15 cellular contexts compared by ENCODE assay signal in the genomic region with DNA sequence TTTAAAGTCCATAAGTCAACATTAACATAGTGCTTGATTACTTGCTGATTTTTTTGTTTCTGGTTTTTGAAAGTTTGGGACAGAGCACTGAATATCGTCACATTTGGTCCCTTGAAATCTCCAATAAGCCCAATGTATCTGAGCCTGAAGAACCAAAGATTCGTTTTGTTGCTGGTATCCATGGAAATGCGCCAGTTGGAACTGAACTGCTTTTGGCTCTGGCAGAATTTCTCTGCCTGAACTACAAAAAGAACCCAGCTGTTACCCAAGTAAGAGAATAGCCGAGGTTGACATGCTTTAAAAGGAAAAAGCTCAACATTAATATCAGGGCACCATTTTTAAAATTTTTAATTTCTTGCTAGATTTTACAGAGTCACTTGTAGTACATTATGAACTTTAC. TPM values are rescaled to one million over a fixed set of nuclear protein-coding genes. Genes with fewer than 3 reads are reported as not detected.
DNase-seq lines count a peak whose midpoint lies in the region; TF ChIP-seq lines count a peak whose summit lies in the region.
"Had no signal": no experiment of that assay in that cellular context is flagged by ENCODE, and none has a peak within 500 bp of the region (broad histone marks: within the 10 kb centered on the region; RNA-seq: fewer than 3 reads in every experiment).

No MANE protein-coding gene starts in this region.

- H4K91ac ChIP-seq in mesenchymal stem cell (ENCODE audit: low read length), result no peak overlapping the region

- no peak overlapping the region for H2BK120ac ChIP-seq in mesenchymal stem cell (ENCODE audit: low read depth, low read length)

- H3K18ac ChIP-seq in mesenchymal stem cell (ENCODE audit: low read depth in 1 of 2, low read length in 2 of 2), result no peak overlapping the region

- H3K79me1 ChIP-seq in mesenchymal stem cell (replicated peaks; ENCODE audit: low read length, poor library complexity, severe bottlenecking), result peaks cover 4% of the 10 kb centered on the region

- no peaks in the 10 kb centered on the region for H3K9me3 ChIP-seq in mesenchymal stem cell (ENCODE audit: control insufficient read depth, low read length)

- H3K9ac ChIP-seq in mesenchymal stem cell (ENCODE audit: low read length), result peak overlapping the region; percentile 0

- no peak overlapping the region for H3K23ac ChIP-seq in mesenchymal stem cell (ENCODE audit: low read length in 2 of 2)

- peak; percentile 37 to 72 for DNase-seq in NCI-H446 (lab: John Stamatoyannopoulos, UW)
- peak in 7 of 10 donors; percentile 35 to 65 (median 50) for DNase-seq in dorsolateral prefrontal cortex
- no peak for DNase-seq in mesenchymal stem cell
- DNase-seq in ureter (ENCODE audit: low spot score), result peak; percentile 53
- no peak for DNase-seq in SW 1271 (lab: John Stamatoyannopoulos, UW)
- DNase-seq in activated CD8-positive, alpha-beta memory T cell treated with anti-CD3 and anti-CD28 coated beads, Interleukin-2, amount 50 U/mL, for 4 hours, result no peak
- no peak for DNase-seq in activated naive CD4-positive, alpha-beta T cell (lab: John Stamatoyannopoulos, UW)
- DNase-seq: activated CD4-positive, alpha-beta T cell treated with anti-CD3 and anti-CD28 coated beads for 4 hours; activated naive CD4-positive, alpha-beta T cell treated with anti-CD3 and anti-CD28 coated beads, Interleukin-2, amount 10 ng/mL, durations not matched to agents 7 days and 5 days; DMS79; natural killer cell; NCI-H1694 treated with DMSO at 0.1 percent for 48 hours; NCI-H524; SJCRH30; T-helper 9 cell had no signal

- no peak overlapping the region for H2BK5ac ChIP-seq in mesenchymal stem cell (ENCODE audit: low read depth, low read length, poor library complexity, severe bottlenecking)

- no peak overlapping the region for H2BK15ac ChIP-seq in mesenchymal stem cell (ENCODE audit: low read depth, poor library complexity, severe bottlenecking)

- H2BK12ac ChIP-seq in mesenchymal stem cell (ENCODE audit: low read length in 2 of 2), result no peak overlapping the region

- H3K4me2 ChIP-seq in mesenchymal stem cell (ENCODE audit: low read length, poor library complexity, severe bottlenecking), result no peak overlapping the region

- no peak overlapping the region for H3K4ac ChIP-seq in mesenchymal stem cell (ENCODE audit: low read depth in 1 of 2, low read length in 2 of 2)

- 96% methylated on average over 3 of the region's 4 CpGs for WGBS in mesenchymal stem cell

- H2AFZ ChIP-seq in mesenchymal stem cell (ENCODE audit: low read depth, low read length), result no peak overlapping the region

- no peak for TF ChIP-seq CTCF in dorsolateral prefrontal cortex (IDR thresholded peaks at IDR 0.05 in 54 of 56, conservative IDR thresholded peaks at IDR 0.05 in 2 of 56; ENCODE audit: low read depth in 1 of 56, partially characterized antibody in 56 of 56)

- H3K14ac ChIP-seq in mesenchymal stem cell (ENCODE audit: low read length in 2 of 2), result no peak overlapping the region

- H3K27me3 ChIP-seq in dorsolateral prefrontal cortex (no peaks in the 10 kb centered on the region), mesenchymal stem cell (ENCODE audit: control insufficient read depth in 1 of 2, insufficient read depth in 1 of 2, low read length in 2 of 2) (no peaks in the 10 kb centered on the region)
- H3K27me3 ChIP-seq: SJCRH30 had no signal

- H3K4me1 ChIP-seq in mesenchymal stem cell (ENCODE audit: control insufficient read depth, insufficient read depth, low read depth, low read length), result peaks cover 2% of the 10 kb centered on the region

- H2AK5ac ChIP-seq in mesenchymal stem cell (ENCODE audit: low read length, severe bottlenecking), result no peak overlapping the region

- H4K8ac ChIP-seq in mesenchymal stem cell (ENCODE audit: low read length), result no peak overlapping the region

- intact Hi-C loops in dorsolateral prefrontal cortex (cut with DNase I), result no loop called here

- H3K27ac ChIP-seq in dorsolateral prefrontal cortex, result peak overlapping the region in 41 of 59 donors; percentile 1 to 74 (median 40)
- no peak overlapping the region for H3K27ac ChIP-seq in mesenchymal stem cell (ENCODE audit: low read length, poor library complexity, severe bottlenecking)
- H3K27ac ChIP-seq: SJCRH30 had no signal

- H3K4me3 ChIP-seq in dorsolateral prefrontal cortex, result peak overlapping the region in 4 of 59 donors; percentile 5 to 18 (median 8)
- no peak overlapping the region for H3K4me3 ChIP-seq in mesenchymal stem cell (ENCODE audit: insufficient read depth in 1 of 2, low read depth in 1 of 2, low read length in 2 of 2)
- H3K4me3 ChIP-seq: SJCRH30 had no signal

- peaks cover 12 to 50% of the 10 kb centered on the region in 2 experiments for H3K36me3 ChIP-seq in mesenchymal stem cell (ENCODE audit: control insufficient read depth in 1 of 2, insufficient read depth in 2 of 2, low read depth in 1 of 2, low read length in 2 of 2)

RNA-seq across cellular contexts. Expression of a gene that starts 27.7 kb away (rescaled TPM):
- 10 to 100 TPM; 41.4 to 68.9 (median 57.7) TPM for total RNA-seq in dorsolateral prefrontal cortex
- polyA plus RNA-seq in mesenchymal stem cell (2013, experiment 1 of 2), result 28.0 TPM
- 26.8 TPM for polyA plus RNA-seq in mesenchymal stem cell (2013, experiment 2 of 2)
- 61.0 TPM for total RNA-seq in ureter

Comparison
In these comparisons a context has a peak if more than half of its experiments do, and no peak if none do; other contexts are left out.
1. DNase-seq: peak in NCI-H446 (2 of 2), dorsolateral prefrontal cortex (7 of 10) and ureter (single experiment); none in mesenchymal stem cell (single experiment), SW 1271 (0 of 2), activated CD8-positive, alpha-beta memory T cell treated with anti-CD3 and anti-CD28 coated beads, Interleukin-2, amount 50 U/mL, for 4 hours (single experiment) and activated naive CD4-positive, alpha-beta T cell (0 of 4).